ENCODE assay signal across 10 cellular contexts in genomic region chr9:74556685-74557084, GRCh38. TPM values are rescaled to one million over a fixed set of nuclear protein-coding genes. Genes with fewer than 3 reads are reported as not detected.
DNase-seq lines count a peak whose midpoint lies in the region; ATAC-seq and TF ChIP-seq lines count a peak whose summit lies in the region.
"Had no signal": no experiment of that assay in that cellular context is flagged by ENCODE, and none has a peak within 500 bp of the region (broad histone marks: within the 10 kb centered on the region; RNA-seq: fewer than 3 reads in every experiment).

No MANE protein-coding gene starts in this region.

- H3K4me1 ChIP-seq in endodermal cell (ENCODE audit: control insufficient read depth, insufficient read depth, low read length) (no peaks in the 10 kb centered on the region), left lung (no peaks in the 10 kb centered on the region), OCI-LY7 (ENCODE audit: insufficient read depth, low read length, poor library complexity, severe bottlenecking) (no peaks in the 10 kb centered on the region)

- no peak overlapping the region for H3K9ac ChIP-seq in endodermal cell (ENCODE audit: extremely low read depth, low read length, poor library complexity, severe bottlenecking)

- no peak overlapping the region for H3K4me2 ChIP-seq in OCI-LY7 (ENCODE audit: low read length)

- ATAC-seq in GM18858 (IDR thresholded peaks at IDR 0.05; ENCODE audit: unreplicated experiment): peak; percentile 95
- ATAC-seq in GM21390 (IDR thresholded peaks at IDR 0.05; ENCODE audit: unreplicated experiment): peak; percentile 87
- ATAC-seq in HG03095 (IDR thresholded peaks at IDR 0.05; ENCODE audit: unreplicated experiment): peak; percentile 84
- ATAC-seq in left lung: no peak

- H3K36me3 ChIP-seq in endodermal cell (ENCODE audit: control insufficient read depth, insufficient read depth, low read length) (no peaks in the 10 kb centered on the region), left lung (no peaks in the 10 kb centered on the region), OCI-LY7 (ENCODE audit: insufficient read depth, low read length) (no peaks in the 10 kb centered on the region)

- no peak overlapping the region for H2AFZ ChIP-seq in OCI-LY7 (ENCODE audit: low read length)

- H3K9me2 ChIP-seq in OCI-LY7 (ENCODE audit: insufficient read depth, low read length): no peaks in the 10 kb centered on the region

- DNase-seq in endodermal cell: no peak
- no peak for DNase-seq in left lung
- no peak for DNase-seq in islet precursor cell
- DNase-seq in OCI-LY7 (ENCODE audit: low spot score): no peak
- DNase-seq: effector memory CD4-positive, alpha-beta T cell; NCI-H2029 treated with DMSO at 0.1 percent for 48 hours; nucleus accumbens had no signal

- peaks cover 12% of the 10 kb centered on the region for H3K4me1 Mint-ChIP-seq in endodermal cell

- no peak overlapping the region for H3K4me3 ChIP-seq in endodermal cell (ENCODE audit: low read length)
- no peak overlapping the region for H3K4me3 ChIP-seq in left lung
- H3K4me3 ChIP-seq in OCI-LY7 (ENCODE audit: low read depth, low read length, poor library complexity, severe bottlenecking): no peak overlapping the region

- POLR2A ChIA-PET in OCI-LY7 (lab: Charles Lee): no interaction called here

- H3K9me3 ChIP-seq in endodermal cell (ENCODE audit: control insufficient read depth, low read length) (no peaks in the 10 kb centered on the region), left lung (no peaks in the 10 kb centered on the region), OCI-LY7 (ENCODE audit: low read length) (no peaks in the 10 kb centered on the region)

- no TSS peak for BruUV-seq in OCI-LY7 (replicated peaks; lab: Mats Ljungman, UMichigan)

- intact Hi-C loops in left lung (cut with DNase I) (no loop called here), OCI-LY7 (cut with micrococcal nuclease; ENCODE audit: unreplicated experiment) (no loop called here)

- WGBS in endodermal cell (ENCODE audit: insufficient coverage in 1 of 2, insufficient read length in 1 of 2), 2 experiments: 91 to 92% methylated on average over 2 of the region's 3 CpGs

- no peaks in the 10 kb centered on the region for H3K79me2 ChIP-seq in OCI-LY7 (ENCODE audit: insufficient read depth, low read depth, low read length)

- CTCF ChIA-PET in OCI-LY7 (lab: Charles Lee; ENCODE audit: unreplicated experiment): no interaction called here

- no peaks in the 10 kb centered on the region for H3K9me3 Mint-ChIP-seq in endodermal cell

- H3K27me3 Mint-ChIP-seq in endodermal cell (ENCODE audit: insufficient read depth): no peaks in the 10 kb centered on the region

- no peak overlapping the region for H3K27ac ChIP-seq in endodermal cell (ENCODE audit: low read depth, low read length)
- no peak overlapping the region for H3K27ac ChIP-seq in left lung
- no peak overlapping the region for H3K27ac ChIP-seq in OCI-LY7 (ENCODE audit: low read depth, low read length, poor library complexity, severe bottlenecking)

- TF ChIP-seq CTCF in endodermal cell (conservative IDR thresholded peaks at IDR 0.05): no peak
- TF ChIP-seq CTCF in left lung (IDR thresholded peaks at IDR 0.05): no peak
- TF ChIP-seq CTCF in OCI-LY7 (conservative IDR thresholded peaks at IDR 0.05; ENCODE audit: low read length): no peak

- H3K27me3 ChIP-seq in endodermal cell (ENCODE audit: control insufficient read depth, insufficient read depth, low read length, poor library complexity, severe bottlenecking) (no peaks in the 10 kb centered on the region), left lung (no peaks in the 10 kb centered on the region)

- H4K20me1 ChIP-seq in OCI-LY7 (ENCODE audit: insufficient read depth, low read length): no peaks in the 10 kb centered on the region

- H3K36me3 Mint-ChIP-seq in endodermal cell (ENCODE audit: low read depth): no peaks in the 10 kb centered on the region

- peak overlapping the region; percentile 7 for H3K27ac Mint-ChIP-seq in endodermal cell

- no peak overlapping the region for H3K4me3 Mint-ChIP-seq in endodermal cell

RNA-seq across cellular contexts. Expression of gene RORB, which starts 59.5 kb away (rescaled TPM):
- total RNA-seq in endodermal cell: under 1 TPM; 0.18 to 0.88 TPM
- 1.7 TPM for polyA plus RNA-seq in endodermal cell (2013, experiment 1 of 2)
- 1.9 TPM for polyA plus RNA-seq in endodermal cell (2013, experiment 2 of 2)
- total RNA-seq in left lung: 1 to 10 TPM; 2.9 to 5.2 TPM
- not detected in 2 replicates for total RNA-seq in OCI-LY7 (2014; rRNA removed; shearing (Covaris generic))
- total RNA-seq in OCI-LY7 (2022): not detected in 2 replicates
